33 cellular contexts compared by ENCODE assay signal in genomic region chr5:81899123-81899522, GRCh38.
"Had no signal": no experiment of that assay in that cellular context is flagged by ENCODE, and none has a peak within 500 bp of the region (broad histone marks: within the 10 kb centered on the region; RNA-seq: fewer than 3 reads in every experiment).

No MANE protein-coding gene starts in this region.

- H3K4me1 ChIP-seq: esophagus muscularis mucosa, foreskin keratinocyte, gastrocnemius medialis had no signal

- FAIRE-seq: astrocyte, bronchial epithelial cell had no signal

- H3K4me3 Mint-ChIP-seq: activated CD4-positive, alpha-beta memory T cell treated with anti-CD3 and anti-CD28 coated beads, Interleukin-2, amount 10 ng/mL, durations not matched to agents 7 days and 5 days; activated CD4-positive, alpha-beta T cell treated with anti-CD3 and anti-CD28 coated beads, Interleukin-2, amount 10 ng/mL, durations not matched to agents 7 days and 5 days; activated naive CD8-positive, alpha-beta T cell; activated T-cell treated with anti-CD3 and anti-CD28 coated beads, Interleukin-2, amount 50 U/mL, for 24 hours; activated T-cell treated with anti-CD3 and anti-CD28 coated beads, Interleukin-2, amount 50 U/mL, for 72 hours; central memory CD8-positive, alpha-beta T cell; effector memory CD8-positive, alpha-beta T cell; T-cell; T-helper 17 cell; WTC11 had no signal

- H3K4me1 Mint-ChIP-seq: activated CD4-positive, alpha-beta memory T cell treated with anti-CD3 and anti-CD28 coated beads, Interleukin-2, amount 10 ng/mL, durations not matched to agents 7 days and 5 days; activated CD4-positive, alpha-beta T cell treated with anti-CD3 and anti-CD28 coated beads, Interleukin-2, amount 10 ng/mL, durations not matched to agents 7 days and 5 days; central memory CD8-positive, alpha-beta T cell; T-cell had no signal

- H3K9me3 ChIP-seq: esophagus muscularis mucosa, gastrocnemius medialis had no signal

- H3K27me3 Mint-ChIP-seq: activated CD4-positive, alpha-beta memory T cell treated with anti-CD3 and anti-CD28 coated beads, Interleukin-2, amount 10 ng/mL, durations not matched to agents 7 days and 5 days; activated CD4-positive, alpha-beta T cell treated with anti-CD3 and anti-CD28 coated beads, Interleukin-2, amount 10 ng/mL, durations not matched to agents 7 days and 5 days; activated naive CD8-positive, alpha-beta T cell; activated T-cell treated with anti-CD3 and anti-CD28 coated beads, Interleukin-2, amount 50 U/mL, for 24 hours; central memory CD8-positive, alpha-beta T cell; T-cell; T-helper 17 cell had no signal

- H3K27ac Mint-ChIP-seq: activated CD4-positive, alpha-beta memory T cell treated with anti-CD3 and anti-CD28 coated beads, Interleukin-2, amount 10 ng/mL, durations not matched to agents 7 days and 5 days; activated CD4-positive, alpha-beta T cell treated with anti-CD3 and anti-CD28 coated beads, Interleukin-2, amount 10 ng/mL, durations not matched to agents 7 days and 5 days; activated naive CD8-positive, alpha-beta T cell; activated T-cell treated with anti-CD3 and anti-CD28 coated beads, Interleukin-2, amount 50 U/mL, for 24 hours; activated T-cell treated with anti-CD3 and anti-CD28 coated beads, Interleukin-2, amount 50 U/mL, for 72 hours; effector memory CD8-positive, alpha-beta T cell; T-cell; T-helper 17 cell; WTC11 had no signal

- ATAC-seq: activated T-cell treated with anti-CD3 and anti-CD28 coated beads, Interleukin-2, amount 50 U/mL, for 72 hours; effector memory CD8-positive, alpha-beta T cell; foreskin keratinocyte; gastrocnemius medialis; T-cell; T-helper 17 cell; WTC11 had no signal

- DNase-seq: activated CD4-positive, alpha-beta memory T cell treated with anti-CD3 and anti-CD28 coated beads, Interleukin-2, amount 10 ng/mL, durations not matched to agents 7 days and 5 days; activated CD4-positive, alpha-beta T cell treated with anti-CD3 and anti-CD28 coated beads for 1 hour; activated CD4-positive, alpha-beta T cell treated with anti-CD3 and anti-CD28 coated beads for 4 hours; activated CD4-positive, alpha-beta T cell treated with anti-CD3 and anti-CD28 coated beads, Interleukin-2, amount 10 ng/mL, durations not matched to agents 7 days and 5 days; activated CD4-positive, alpha-beta T cell treated with anti-CD3 and anti-CD28 coated beads, Interleukin-2, amount 50 U/mL, for 4 hours; activated CD8-positive, alpha-beta memory T cell treated with anti-CD3 and anti-CD28 coated beads, Interleukin-2, amount 50 U/mL, for 48 hours; activated gamma-delta T cell treated with Interleukin-2 at 50 U/mL for 16 hours; activated naive CD4-positive, alpha-beta T cell treated with anti-CD3 and anti-CD28 coated beads, Interleukin-2, amount 50 U/mL, for 16 hours; activated naive CD4-positive, alpha-beta T cell treated with Interleukin-2 at 50 U/mL for 16 hours; activated T-cell treated with anti-CD3 and anti-CD28 coated beads for 4 hours; activated T-cell treated with anti-CD3 and anti-CD28 coated beads, Interleukin-2, amount 50 U/mL, for 24 hours; activated T-cell treated with anti-CD3 and anti-CD28 coated beads, Interleukin-2, amount 50 U/mL, for 72 hours; amniotic stem cell; anterior cingulate cortex; brain microvascular endothelial cell; dermis blood vessel endothelial cell; effector CD4-positive, alpha-beta T cell; effector memory CD8-positive, alpha-beta T cell; erythroblast; foreskin keratinocyte; gastrocnemius medialis; glutamatergic neuron; heart left ventricle; T-cell; T-helper 17 cell had no signal

- H3K36me3 ChIP-seq: brain microvascular endothelial cell, esophagus muscularis mucosa, gastrocnemius medialis, heart left ventricle had no signal

- H3K4me3 ChIP-seq: coronary artery, esophagus muscularis mucosa, gastrocnemius medialis, heart left ventricle had no signal

- H3K27me3 ChIP-seq: brain microvascular endothelial cell, esophagus muscularis mucosa, foreskin keratinocyte, gastrocnemius medialis, heart left ventricle had no signal

- H3K27ac ChIP-seq: brain microvascular endothelial cell, coronary artery, esophagus muscularis mucosa, foreskin keratinocyte, gastrocnemius medialis, VCaP had no signal
